Comparison of ENCODE assay signal across 10 cellular contexts in genomic region chr7:105112440-105113418, GRCh38.
DNase-seq lines count a peak whose midpoint lies in the region; ATAC-seq and TF ChIP-seq lines count a peak whose summit lies in the region.
"Had no signal": no experiment of that assay in that cellular context is flagged by ENCODE, and none has a peak within 500 bp of the region (broad histone marks: within the 10 kb centered on the region; RNA-seq: fewer than 3 reads in every experiment).

No MANE protein-coding gene starts in this region.

- intact Hi-C loops in Right ventricle myocardium superior (cut with DNase I): no loop called here
- intact Hi-C loops in cardiac septum (cut with DNase I): loop anchor here (5.0 kb wide), 1 partner anchor 130 kb away; no protein-coding TSS in a partner anchor
- intact Hi-C loops in breast epithelium (cut with DNase I; ENCODE audit: low total_unique reads): no loop called here
- intact Hi-C loops in upper lobe of right lung (cut with DNase I): no loop called here

- no peaks in the 10 kb centered on the region for H3K27me3 ChIP-seq in breast epithelium
- no peaks in the 10 kb centered on the region for H3K27me3 ChIP-seq in upper lobe of right lung
- H3K27me3 ChIP-seq: BE2C had no signal

- peak overlapping the region; percentile 22 to 40 for H3K27ac ChIP-seq in breast epithelium
- no peak overlapping the region for H3K27ac ChIP-seq in upper lobe of right lung

- no peak for DNase-seq in Right ventricle myocardium superior
- no peak for DNase-seq in cardiac septum (ENCODE audit: low spot score)
- DNase-seq in breast epithelium (ENCODE audit: low spot score in 2 of 2): no peak
- peak; percentile 1 for DNase-seq in middle frontal gyrus (ENCODE audit: extremely low spot score, low spot score)
- DNase-seq in upper lobe of right lung: peak; percentile 74
- DNase-seq in NCI-H2227 (lab: John Stamatoyannopoulos, UW; ENCODE audit: unreplicated experiment): no peak
- DNase-seq in kidney tubule cell (ENCODE audit: low spot score): no peak
- DNase-seq: BE2C, NCI-H2107 had no signal

- H3K4me3 ChIP-seq in breast epithelium (no peak overlapping the region), upper lobe of right lung (no peak overlapping the region)

- no peak for TF ChIP-seq POLR2A in breast epithelium (IDR thresholded peaks at IDR 0.05)

- ATAC-seq in Right ventricle myocardium superior (ENCODE audit: poor library complexity) (peak; percentile 31), upper lobe of right lung (peak; percentile 91), GM18907 (IDR thresholded peaks at IDR 0.05; ENCODE audit: unreplicated experiment) (no peak)

- TF ChIP-seq CTCF in breast epithelium (IDR thresholded peaks at IDR 0.05) (no peak), upper lobe of right lung (IDR thresholded peaks at IDR 0.05) (no peak)

- peaks cover 24% of the 10 kb centered on the region for H3K36me3 ChIP-seq in breast epithelium
- H3K36me3 ChIP-seq in upper lobe of right lung: peaks cover 94% of the 10 kb centered on the region

- H3K4me1 ChIP-seq in breast epithelium (no peaks in the 10 kb centered on the region), upper lobe of right lung (peaks cover 12% of the 10 kb centered on the region)
- H3K4me1 ChIP-seq: BE2C had no signal

- H3K9me3 ChIP-seq in breast epithelium (no peaks in the 10 kb centered on the region), upper lobe of right lung (no peaks in the 10 kb centered on the region)
- H3K9me3 ChIP-seq: BE2C had no signal

Comparison
In these comparisons a context has a peak if more than half of its experiments do, and no peak if none do; other contexts are left out.
1. DNase-seq: peak in middle frontal gyrus (single experiment) and upper lobe of right lung (single experiment); none in Right ventricle myocardium superior (single experiment), cardiac septum (single experiment), breast epithelium (0 of 2), NCI-H2227 (single experiment) and kidney tubule cell (single experiment).